In genomic region chr17:75012320-75013076, GRCh38 we compare ENCODE assay signal across 8 cellular contexts. TPM values are rescaled to one million over a fixed set of nuclear protein-coding genes. Genes with fewer than 3 reads are reported as not detected.
DNase-seq lines count a peak whose midpoint lies in the region; ATAC-seq and TF ChIP-seq lines count a peak whose summit lies in the region.

MRPL58 (plus strand) TSS chr17:75012670; CDS start chr17:75012687, 17 bp downstream.

- peaks cover 3% of the 10 kb centered on the region; the same call in 1 of the 2 replicates for H3K4me1 ChIP-seq in Caco-2
- H3K4me1 ChIP-seq in NT2/D1 (ENCODE audit: insufficient read depth, insufficient read length), result no peaks in the 10 kb centered on the region
- peaks cover 21% of the 10 kb centered on the region for H3K4me1 ChIP-seq in mononuclear cell (ENCODE audit: insufficient read depth, low read length)

- DNase-seq in Caco-2 (peak; percentile 88 to 92), HS-27A (ENCODE audit: low read depth) (peak; percentile 58), NT2/D1 (ENCODE audit: low read depth, low spot score) (peak; percentile 81), epidermal melanocyte (ENCODE audit: insufficient read length, low spot score) (peak; percentile 83)
- peak; percentile 89 for DNase-seq in activated CD8-positive, alpha-beta memory T cell treated with anti-CD3 and anti-CD28 coated beads, Interleukin-2, amount 50 U/mL, for 48 hours
- DNase-seq in stimulated activated CD8-positive, alpha-beta memory T cell treated with anti-CD3 and anti-CD28 coated beads, Interleukin-2, amount 100 ng/mL, for 48 hours (ENCODE audit: low read depth in 2 of 2), result peak; percentile 75 to 77

- CTCF ChIA-PET in Caco-2 (lab: Charles Lee), result interaction anchor here (0.5 to 3.6 kb wide), 26 partner anchors 12 to 190 kb away, joined by 3 to 86 read pairs (median 4); partner anchors contain the start of genes CDR2L, FDXR, HID1 and NT5C

- intact Hi-C loops in Caco-2 (cut with micrococcal nuclease; ENCODE audit: unreplicated experiment), result loop anchor here (1.0 to 2.0 kb wide), 3 partner anchors 20 to 51 kb away; no protein-coding TSS in a partner anchor

- ATAC-seq in GM19468 (IDR thresholded peaks at IDR 0.05; ENCODE audit: extremely low read depth, unreplicated experiment), result peak; percentile 81

- H3K27me3 ChIP-seq in Caco-2 (replicated peaks; ENCODE audit: control insufficient read depth, insufficient read depth, low read length) (no peaks in the 10 kb centered on the region), NT2/D1 (ENCODE audit: insufficient read depth, insufficient read length) (no peaks in the 10 kb centered on the region), mononuclear cell (ENCODE audit: insufficient read depth, low read length) (no peaks in the 10 kb centered on the region)

- H3K36me3 ChIP-seq in Caco-2 (ENCODE audit: control insufficient read depth, insufficient read depth, low read length), result no peaks in the 10 kb centered on the region; the same call in 1 of the 2 replicates
- peaks cover 19% of the 10 kb centered on the region for H3K36me3 ChIP-seq in NT2/D1 (ENCODE audit: insufficient read depth, insufficient read length, low read length)

- peak within 1 kb of the TSS; percentile 84 for H3K27ac Mint-ChIP-seq in Caco-2 (ENCODE audit: unreplicated experiment)

- no TSS peak for BruUV-seq in Caco-2 (replicated peaks; lab: Mats Ljungman, UMichigan)

- H3K4me3 ChIP-seq in Caco-2 (ENCODE audit: low read depth, low read length) (peak within 1 kb of the TSS; percentile 84), NT2/D1 (ENCODE audit: insufficient read length, low read depth) (peak within 1 kb of the TSS; percentile 90), mononuclear cell (ENCODE audit: low read length) (peak within 1 kb of the TSS; percentile 76)

- H3K36me3 Mint-ChIP-seq in Caco-2 (ENCODE audit: insufficient read depth, unreplicated experiment), result peaks cover 31% of the 10 kb centered on the region

- peak; percentile 68 to 79 for TF ChIP-seq CTCF in Caco-2 (IDR thresholded peaks at IDR 0.05; ENCODE audit: insufficient read depth in 1 of 2, low read depth in 1 of 2, low read length in 1 of 2, severe bottlenecking in 1 of 2, unreplicated experiment in 1 of 2)

- peak within 1 kb of the TSS; percentile 82 for H3K4me3 Mint-ChIP-seq in Caco-2 (ENCODE audit: unreplicated experiment)

- H3K4me1 Mint-ChIP-seq in Caco-2 (ENCODE audit: low read depth, unreplicated experiment), result peaks cover 29% of the 10 kb centered on the region

- peak within 1 kb of the TSS; percentile 96 for H3K9ac ChIP-seq in NT2/D1 (ENCODE audit: insufficient read length, low read depth)

- no peaks in the 10 kb centered on the region for H3K9me3 Mint-ChIP-seq in Caco-2 (ENCODE audit: unreplicated experiment)

- POLR2A ChIA-PET in Caco-2 (lab: Charles Lee), result interaction anchor here (0.6 to 2.4 kb wide), 20 partner anchors 11 to 252 kb away, joined by 3 to 33 read pairs (median 4); partner anchors contain the start of genes CDR2L, FDXR, HID1 and SLC16A5

- no peaks in the 10 kb centered on the region for H3K27me3 Mint-ChIP-seq in Caco-2 (ENCODE audit: insufficient read depth, unreplicated experiment)

- H3K9me3 ChIP-seq in Caco-2 (no peaks in the 10 kb centered on the region), NT2/D1 (ENCODE audit: insufficient read depth, low read length) (no peaks in the 10 kb centered on the region), mononuclear cell (ENCODE audit: low read depth, low read length) (no peaks in the 10 kb centered on the region)

RNA-seq across cellular contexts. Expression of gene MRPL58, which starts in this region (rescaled TPM):
- 61.0 and 61.8 TPM in 2 replicates for total RNA-seq in Caco-2 (2022)
- 8.6 TPM for total RNA-seq in mononuclear cell

Comparison
In these comparisons a context has a peak if more than half of its experiments do, and no peak if none do; other contexts are left out.
1. Peak in every context shown above with its lines: DNase-seq, ATAC-seq and H3K4me3 ChIP-seq.